In the genomic region with DNA sequence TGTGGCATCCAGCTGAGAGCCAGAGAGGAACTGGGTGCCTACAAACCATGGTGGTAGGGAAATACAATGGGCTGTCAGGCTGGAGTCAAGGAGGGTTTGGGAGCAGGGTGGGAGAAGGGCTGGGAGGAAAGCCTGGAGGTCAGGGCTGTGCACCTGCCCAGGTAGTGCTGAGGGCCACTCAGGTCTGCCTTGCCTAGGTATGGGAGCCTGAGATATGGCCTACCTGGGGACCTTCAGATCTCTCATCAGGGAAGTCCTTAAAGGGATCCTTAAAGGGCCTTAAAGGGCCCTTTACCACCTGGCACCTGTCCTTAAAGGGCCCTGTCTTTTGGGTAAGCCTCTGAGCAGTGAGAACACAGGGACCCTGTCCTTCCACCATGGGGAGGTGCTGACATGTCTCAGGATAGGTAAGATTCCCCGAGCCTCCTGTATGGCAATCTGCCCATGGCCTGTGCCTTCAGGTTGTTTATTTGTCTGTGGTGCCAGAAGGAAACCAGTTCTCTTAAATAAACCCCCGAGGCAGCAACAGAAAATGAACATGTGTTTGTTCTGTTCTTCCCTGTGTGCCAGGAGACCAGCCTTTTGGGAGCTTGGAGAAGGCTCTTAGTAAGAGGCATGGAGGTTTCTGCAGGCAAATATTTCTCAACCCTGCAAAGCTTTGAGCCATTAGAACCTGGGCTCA, we compare ENCODE assay signal across 23 cellular contexts. TPM values are rescaled to one million over a fixed set of nuclear protein-coding genes. Genes with fewer than 3 reads are reported as not detected.
A peak's percentile ranks its signal among the peaks of the same experiment; 100 is the strongest.
DNase-seq lines count a peak whose midpoint lies in the region; ATAC-seq and TF ChIP-seq lines count a peak whose summit lies in the region.
"Had no signal": no experiment of that assay in that cellular context is flagged by ENCODE, and none has a peak within 500 bp of the region (broad histone marks: within the 10 kb centered on the region; RNA-seq: fewer than 3 reads in every experiment).

No MANE protein-coding gene starts in this region.

- intact Hi-C loops in breast epithelium (cut with DNase I; ENCODE audit: low total_unique reads) = no loop called here
- intact Hi-C loops in CD4-positive, alpha-beta T cell (cut with DNase I, micrococcal nuclease) = no loop called here

- H3K27me3 Mint-ChIP-seq in CD4-positive, alpha-beta T cell = peaks cover 22% of the 10 kb centered on the region

- no CpG with 5 or more reads among the region's 2 CpGs for WGBS in mesendoderm (ENCODE audit: extremely low coverage, insufficient coverage, low lambda C conversion rate)
- 82% methylated on average over 2 of the region's 2 CpGs for WGBS in smooth muscle cell (ENCODE audit: low lambda C conversion rate)

- H3K36me3 Mint-ChIP-seq in CD4-positive, alpha-beta T cell (ENCODE audit: low read depth) = no peaks in the 10 kb centered on the region
- H3K36me3 Mint-ChIP-seq: CD4-positive, alpha-beta memory T cell had no signal

- H2AK5ac ChIP-seq in mesendoderm (ENCODE audit: low read length) = peak overlapping the region; percentile 31

- CTCF ChIA-PET in CD4-positive, alpha-beta T cell (lab: Charles Lee) = no interaction called here

- no peak overlapping the region for H3K4ac ChIP-seq in mesendoderm (ENCODE audit: low read depth, low read length)

- H3K9me3 Mint-ChIP-seq in CD4-positive, alpha-beta T cell = no peaks in the 10 kb centered on the region

- DNase-seq in NCI-H146 treated with DMSO at 0.1 percent for 48 hours (lab: John Stamatoyannopoulos, UW; ENCODE audit: unreplicated experiment) = peak; percentile 17
- peak; percentile 23 to 77 for DNase-seq in breast epithelium (ENCODE audit: low spot score in 2 of 2)
- DNase-seq in mesendoderm = no peak
- no peak for DNase-seq in activated CD4-positive, alpha-beta T cell treated with anti-CD3 and anti-CD28 coated beads for 1 hour
- DNase-seq in nucleus accumbens (lab: John Stamatoyannopoulos, UW) = no peak
- DNase-seq in CD4-positive, alpha-beta T cell = no peak
- DNase-seq in smooth muscle cell (lab: John Stamatoyannopoulos, UW; ENCODE audit: unreplicated experiment) = no peak
- DNase-seq: Caco-2; CD4-positive, alpha-beta memory T cell; DMS 273 treated with DMSO at 0.1 percent for 48 hours; GOT3; MV-4-11; NCI-H187; NCI-H2227 treated with DMSO at 0.1 percent for 48 hours; NCI-H524; NCI-H82 had no signal

- POLR2A ChIA-PET in CD4-positive, alpha-beta T cell (lab: Charles Lee) = no interaction called here

- H3K27ac ChIP-seq in C4-2B = peak overlapping the region; percentile 91
- H3K27ac ChIP-seq in breast epithelium = no peak overlapping the region
- no peak overlapping the region for H3K27ac ChIP-seq in mesendoderm (ENCODE audit: low read depth, low read length)
- no peak overlapping the region for H3K27ac ChIP-seq in CD4-positive, alpha-beta T cell (ENCODE audit: low read depth, low read length)
- no peak overlapping the region for H3K27ac ChIP-seq in smooth muscle cell (ENCODE audit: low read depth)
- H3K27ac ChIP-seq: KMS-11, Peyer's patch, SJSA1 had no signal

- no peaks in the 10 kb centered on the region for H4K20me1 ChIP-seq in smooth muscle cell (ENCODE audit: low read depth)

- H3K9ac ChIP-seq in mesendoderm (ENCODE audit: low read length) = no peak overlapping the region
- no peak overlapping the region for H3K9ac ChIP-seq in smooth muscle cell (ENCODE audit: low read depth)
- H3K9ac ChIP-seq: KMS-11 had no signal

- H3K4me1 Mint-ChIP-seq in CD4-positive, alpha-beta T cell (ENCODE audit: low read depth) = no peaks in the 10 kb centered on the region
- H3K4me1 Mint-ChIP-seq: CD4-positive, alpha-beta memory T cell had no signal

- H3F3A ChIP-seq in smooth muscle cell (ENCODE audit: low read depth) = no peaks in the 10 kb centered on the region

- H3K9me3 ChIP-seq in breast epithelium = no peaks in the 10 kb centered on the region
- no peaks in the 10 kb centered on the region for H3K9me3 ChIP-seq in CD4-positive, alpha-beta T cell (ENCODE audit: control insufficient read depth, low read length)
- peaks cover 10% of the 10 kb centered on the region for H3K9me3 ChIP-seq in smooth muscle cell (replicated peaks; ENCODE audit: low read depth)
- H3K9me3 ChIP-seq: Caco-2, Peyer's patch had no signal

- H3K23ac ChIP-seq in mesendoderm (ENCODE audit: low read length) = no peak overlapping the region

- ATAC-seq in CD4-positive, alpha-beta T cell (ENCODE audit: poor library complexity) = no peak
- ATAC-seq: HCT116 had no signal

- H4K8ac ChIP-seq in mesendoderm (ENCODE audit: low read depth, low read length) = no peak overlapping the region

- H3K79me1 ChIP-seq in mesendoderm (ENCODE audit: low read length) = no peaks in the 10 kb centered on the region

- TF ChIP-seq POLR2A in breast epithelium (IDR thresholded peaks at IDR 0.05) = no peak

- no peak overlapping the region for H2BK120ac ChIP-seq in mesendoderm (ENCODE audit: low read depth, low read length)

- H3K4me2 ChIP-seq in mesendoderm (ENCODE audit: low read length) (no peak overlapping the region), smooth muscle cell (no peak overlapping the region)
- H3K4me2 ChIP-seq: KMS-11 had no signal

- H2AFZ ChIP-seq in smooth muscle cell (ENCODE audit: low read depth) = no peak overlapping the region

- H3K27me3 ChIP-seq in breast epithelium (peaks cover 0 to 4% of the 10 kb centered on the region in 2 donors), mesendoderm (ENCODE audit: insufficient read depth, low read length, poor library complexity) (no peaks in the 10 kb centered on the region), smooth muscle cell (ENCODE audit: low read depth) (peaks cover 16% of the 10 kb centered on the region)
- no peaks in the 10 kb centered on the region for H3K27me3 ChIP-seq in CD4-positive, alpha-beta T cell (ENCODE audit: control insufficient read depth, insufficient read depth, low read length)
- H3K27me3 ChIP-seq: Peyer's patch had no signal

- no peak overlapping the region for H2BK15ac ChIP-seq in mesendoderm (replicated peaks; ENCODE audit: low read depth)

- H3K56ac ChIP-seq in mesendoderm (ENCODE audit: low read length) = no peak overlapping the region

- peak overlapping the region; percentile 33 for H3K18ac ChIP-seq in mesendoderm (ENCODE audit: low read length)

- no peak overlapping the region for H3K4me3 ChIP-seq in breast epithelium
- no peak overlapping the region for H3K4me3 ChIP-seq in mesendoderm (ENCODE audit: low read length)
- H3K4me3 ChIP-seq in smooth muscle cell = no peak overlapping the region
- H3K4me3 ChIP-seq: Peyer's patch, SJSA1 had no signal

- no peaks in the 10 kb centered on the region for H3K79me2 ChIP-seq in mesendoderm (ENCODE audit: control insufficient read depth, insufficient read depth, low read length)
- no peaks in the 10 kb centered on the region for H3K79me2 ChIP-seq in smooth muscle cell (ENCODE audit: low read depth)

- H3K4me3 Mint-ChIP-seq in CD4-positive, alpha-beta T cell = no peak overlapping the region
- H3K4me3 Mint-ChIP-seq: CD4-positive, alpha-beta memory T cell had no signal

- no peak overlapping the region for H3K27ac Mint-ChIP-seq in CD4-positive, alpha-beta T cell
- H3K27ac Mint-ChIP-seq: CD4-positive, alpha-beta memory T cell had no signal

- H4K5ac ChIP-seq in mesendoderm (ENCODE audit: low read length) = no peak overlapping the region

- H3K4me1 ChIP-seq in breast epithelium = no peaks in the 10 kb centered on the region
- H3K4me1 ChIP-seq in mesendoderm (ENCODE audit: control insufficient read depth, low read depth, low read length) = peaks cover 6% of the 10 kb centered on the region
- no peaks in the 10 kb centered on the region for H3K4me1 ChIP-seq in smooth muscle cell (ENCODE audit: low read depth)
- H3K4me1 ChIP-seq: Caco-2, Peyer's patch, SJSA1 had no signal

- no peak for TF ChIP-seq CTCF in C4-2B (conservative IDR thresholded peaks at IDR 0.05)
- TF ChIP-seq CTCF in breast epithelium (IDR thresholded peaks at IDR 0.05) = no peak
- TF ChIP-seq CTCF in CD4-positive, alpha-beta T cell (IDR thresholded peaks at IDR 0.05) = no peak
- TF ChIP-seq CTCF in smooth muscle cell (IDR thresholded peaks at IDR 0.05; ENCODE audit: borderline replicate concordance, insufficient read depth, poor library complexity, severe bottlenecking) = no peak

- no peaks in the 10 kb centered on the region for H3K36me3 ChIP-seq in breast epithelium
- no peaks in the 10 kb centered on the region for H3K36me3 ChIP-seq in mesendoderm (ENCODE audit: control insufficient read depth, insufficient read depth, low read length)
- no peaks in the 10 kb centered on the region for H3K36me3 ChIP-seq in smooth muscle cell (ENCODE audit: low read depth)
- H3K36me3 ChIP-seq: Peyer's patch, SJSA1 had no signal

- peak overlapping the region; percentile 41 for H2BK5ac ChIP-seq in mesendoderm (ENCODE audit: low read length)

RNA-seq across cellular contexts. Expression of gene SLC25A48, which starts 23.3 kb away (rescaled TPM):
- total RNA-seq in breast epithelium = 1 to 10 TPM in 2 of 3 donors, under 1 TPM in 1; 0.33 to 6.2 (median 1.8) TPM
- polyA plus RNA-seq in mesendoderm (2013, experiment 1 of 2) = 3.8 TPM
- polyA plus RNA-seq in mesendoderm (2013, experiment 2 of 2) = 4.1 TPM
- total RNA-seq in CD4-positive, alpha-beta T cell = not detected
- 0.99 and 4.0 TPM in 2 replicates for total RNA-seq in smooth muscle cell
- polyA plus RNA-seq in smooth muscle cell = 0.85 and 1.7 TPM in 2 replicates
- total RNA-seq: CD4-positive, alpha-beta memory T cell; G401; SJSA1 had no signal
- polyA plus RNA-seq: BJ; CD4-positive, alpha-beta memory T cell had no signal

RNA-seq across cellular contexts. Expression of gene IL9, which starts 37.9 kb away (rescaled TPM):
- total RNA-seq in breast epithelium (not detected), smooth muscle cell (not detected in 2 replicates)
- not detected for polyA plus RNA-seq in mesendoderm (2013, experiment 1 of 2)
- not detected for polyA plus RNA-seq in mesendoderm (2013, experiment 2 of 2)
- total RNA-seq in CD4-positive, alpha-beta T cell = not detected
- not detected in 2 replicates for polyA plus RNA-seq in smooth muscle cell
- total RNA-seq: Caco-2; CD4-positive, alpha-beta memory T cell; G401; Peyer's patch; SJSA1 had no signal
- polyA plus RNA-seq: BJ; CD4-positive, alpha-beta memory T cell had no signal

Comparison
In these comparisons a context has a peak if more than half of its experiments do, and no peak if none do; other contexts are left out.
1. DNase-seq: peak in NCI-H146 treated with DMSO at 0.1 percent for 48 hours (single experiment) and breast epithelium (2 of 2); none in mesendoderm (single experiment), activated CD4-positive, alpha-beta T cell treated with anti-CD3 and anti-CD28 coated beads for 1 hour (single experiment), nucleus accumbens (0 of 56), CD4-positive, alpha-beta T cell (0 of 10) and smooth muscle cell (single experiment).